Comparison of ENCODE assay signal across 1 cellular context in the genomic region with DNA sequence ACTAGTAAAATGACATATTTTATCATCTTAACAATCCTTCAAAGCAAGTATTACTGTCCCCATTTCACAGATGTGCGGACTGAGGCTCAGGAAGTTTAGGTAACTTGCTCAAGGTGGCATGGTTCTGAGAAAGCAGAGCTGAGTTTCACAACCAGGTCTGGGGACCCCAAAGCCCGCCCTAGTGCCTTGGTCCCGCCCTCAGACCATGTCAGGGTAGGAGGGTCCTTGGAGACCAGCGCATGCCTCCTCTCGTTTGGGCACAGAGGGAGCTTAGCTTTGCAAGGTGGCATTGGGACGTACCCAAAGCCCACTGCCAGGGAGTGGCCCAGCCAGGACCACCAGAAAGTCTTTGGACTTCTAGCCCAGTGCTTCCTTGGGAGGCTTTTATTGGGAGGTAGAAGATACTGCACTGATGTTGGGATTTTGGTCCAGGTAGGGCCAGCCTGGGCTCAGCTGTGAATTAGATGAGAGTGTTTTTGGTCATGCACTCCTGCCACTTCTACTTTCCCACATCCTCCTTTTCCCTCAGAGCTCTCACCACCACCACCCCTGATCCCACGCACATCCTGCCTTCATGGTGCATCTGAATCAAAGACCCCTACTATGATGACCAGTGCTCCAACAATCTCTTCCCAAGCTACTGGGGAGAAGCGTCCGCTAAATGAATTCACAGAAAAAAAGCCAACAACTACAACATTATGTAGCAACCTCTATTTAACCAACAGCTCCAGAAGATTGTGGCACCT.
TF ChIP-seq lines count a peak whose summit lies in the region.

No MANE protein-coding gene starts in this region.

TF ChIP-seq in HepG2, 621 proteins besides CTCF, POLR2A, EP300 and RAD21:
- TF ChIP-seq, protein P1, sequence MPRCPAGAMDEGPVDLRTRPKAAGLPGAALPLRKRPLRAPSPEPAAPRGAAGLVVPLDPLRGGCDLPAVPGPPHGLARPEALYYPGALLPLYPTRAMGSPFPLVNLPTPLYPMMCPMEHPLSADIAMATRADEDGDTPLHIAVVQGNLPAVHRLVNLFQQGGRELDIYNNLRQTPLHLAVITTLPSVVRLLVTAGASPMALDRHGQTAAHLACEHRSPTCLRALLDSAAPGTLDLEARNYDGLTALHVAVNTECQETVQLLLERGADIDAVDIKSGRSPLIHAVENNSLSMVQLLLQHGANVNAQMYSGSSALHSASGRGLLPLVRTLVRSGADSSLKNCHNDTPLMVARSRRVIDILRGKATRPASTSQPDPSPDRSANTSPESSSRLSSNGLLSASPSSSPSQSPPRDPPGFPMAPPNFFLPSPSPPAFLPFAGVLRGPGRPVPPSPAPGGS (CRISPR knock-in tag; IDR thresholded peaks at IDR 0.05) = no peak
- TF ChIP-seq ZNF629 (CRISPR knock-in tag; conservative IDR thresholded peaks at IDR 0.05) = peak; percentile 52; the same call in 1 of the 2 replicates
